23 cellular contexts compared by ENCODE assay signal in the genomic region with DNA sequence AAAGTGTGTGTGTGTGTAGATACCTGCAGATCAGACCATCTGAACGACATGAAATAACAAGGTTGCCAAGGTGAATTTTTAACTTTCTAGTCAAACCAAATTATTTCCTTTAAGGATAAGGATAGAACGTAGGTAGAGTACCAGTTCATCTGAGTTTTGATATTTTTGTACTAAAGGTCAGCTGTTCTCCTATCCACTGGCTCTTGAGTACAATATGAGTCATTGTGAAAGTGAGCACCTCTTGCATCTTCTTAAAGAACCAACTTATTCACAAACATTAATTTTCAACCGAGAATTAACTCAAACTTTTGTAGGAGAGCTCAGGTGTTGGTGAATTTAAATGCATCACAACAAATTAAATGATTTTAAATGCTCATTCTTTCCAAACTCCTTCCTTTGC.
DNase-seq lines count a peak whose midpoint lies in the region; ATAC-seq and TF ChIP-seq lines count a peak whose summit lies in the region.
"Had no signal": no experiment of that assay in that cellular context is flagged by ENCODE, and none has a peak within 500 bp of the region (broad histone marks: within the 10 kb centered on the region; RNA-seq: fewer than 3 reads in every experiment).

No MANE protein-coding gene starts in this region.

- no peak overlapping the region for H3K4me3 ChIP-seq in uterus
- H3K4me3 ChIP-seq: hepatocyte, left lung, smooth muscle cell, upper lobe of right lung had no signal

- H3K36me3 ChIP-seq in uterus = no peaks in the 10 kb centered on the region
- H3K36me3 ChIP-seq: left lung, upper lobe of right lung had no signal

- intact Hi-C loops in uterus (cut with DNase I; ENCODE audit: low total_unique reads) = no loop called here

- H3K27me3 ChIP-seq in uterus = no peaks in the 10 kb centered on the region
- H3K27me3 ChIP-seq: hepatocyte, left lung, upper lobe of right lung had no signal

- no peak for TF ChIP-seq CTCF in uterus (IDR thresholded peaks at IDR 0.05)

- DNase-seq in LHCN-M2 (ENCODE audit: low read depth) (peak; percentile 53), uterus (no peak), NCI-H774 (lab: John Stamatoyannopoulos, UW) (no peak)
- no peak for DNase-seq in stimulated activated CD4-positive, alpha-beta T cell treated with anti-CD3 and anti-CD28 coated beads, Interleukin-4, amount 100 ng/mL, for 24 hours
- no peak for DNase-seq in activated CD8-positive, alpha-beta memory T cell treated with anti-CD3 and anti-CD28 coated beads for 24 hours
- DNase-seq: activated T-cell treated with anti-CD3 and anti-CD28 coated beads, Interleukin-2, amount 50 U/mL, for 1 hour; CD8-positive, alpha-beta memory T cell; DMS153; effector CD4-positive, alpha-beta T cell; foreskin melanocyte; left lung; naive thymus-derived CD4-positive, alpha-beta T cell; NCI-H187 treated with DMSO at 0.1 percent for 48 hours; NCI-H69; occipital lobe; RPMI8226; stimulated activated CD4-positive, alpha-beta T cell treated with anti-CD3 and anti-CD28 coated beads, Interleukin-2, amount 100 ng/mL, for 24 hours; upper lobe of right lung had no signal

- ATAC-seq in GM18511 (IDR thresholded peaks at IDR 0.05; ENCODE audit: unreplicated experiment) (peak; percentile 76), GM19463 (IDR thresholded peaks at IDR 0.05; ENCODE audit: unreplicated experiment) (peak; percentile 50), HG02973 (IDR thresholded peaks at IDR 0.05; ENCODE audit: unreplicated experiment) (peak; percentile 56)
- ATAC-seq: left lung; naive thymus-derived CD4-positive, alpha-beta T cell; upper lobe of right lung had no signal

- H3K27ac ChIP-seq in uterus = no peak overlapping the region
- H3K27ac ChIP-seq: hepatocyte, left lung, upper lobe of right lung had no signal

- no peak for TF ChIP-seq POLR2A in uterus (IDR thresholded peaks at IDR 0.05)

- H3K4me1 ChIP-seq in uterus = no peaks in the 10 kb centered on the region
- H3K4me1 ChIP-seq: left lung, upper lobe of right lung had no signal

- H3K9me3 ChIP-seq in uterus = no peaks in the 10 kb centered on the region
- H3K9me3 ChIP-seq: left lung, upper lobe of right lung had no signal
